Comparison of ENCODE assay signal across 1 cellular context in the genomic region with DNA sequence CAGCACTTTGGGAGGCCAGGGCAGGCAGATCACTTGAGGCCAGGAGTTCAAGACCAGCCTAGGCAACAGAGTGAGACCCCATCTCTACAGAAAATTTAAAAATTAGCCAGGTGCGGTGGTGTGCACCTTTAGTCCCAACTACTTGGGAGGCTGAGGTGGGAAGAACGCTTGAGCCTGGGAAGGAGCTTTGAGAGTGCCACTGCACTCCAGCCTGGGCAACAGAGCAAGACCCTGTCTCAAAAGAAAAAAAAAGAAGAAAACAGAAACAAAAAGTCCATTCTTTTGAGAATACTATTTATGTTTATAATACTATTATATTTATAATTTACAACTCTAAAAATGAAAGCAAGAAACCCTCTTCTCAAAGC.
TF ChIP-seq lines count a peak whose summit lies in the region.

No MANE protein-coding gene starts in this region.

TF ChIP-seq in K562, 482 proteins besides CTCF, POLR2A, EP300 and RAD21:
- TF ChIP-seq ZNF121 (CRISPR knock-in tag; conservative IDR thresholded peaks at IDR 0.05), result peak; percentile 68; the same call in 1 of the 2 replicates
- TF ChIP-seq BCOR (IDR thresholded peaks at IDR 0.05), result 0 out of 2 replicates have a peak, but pooled peaks have one; percentile 14
